In the genomic region with DNA sequence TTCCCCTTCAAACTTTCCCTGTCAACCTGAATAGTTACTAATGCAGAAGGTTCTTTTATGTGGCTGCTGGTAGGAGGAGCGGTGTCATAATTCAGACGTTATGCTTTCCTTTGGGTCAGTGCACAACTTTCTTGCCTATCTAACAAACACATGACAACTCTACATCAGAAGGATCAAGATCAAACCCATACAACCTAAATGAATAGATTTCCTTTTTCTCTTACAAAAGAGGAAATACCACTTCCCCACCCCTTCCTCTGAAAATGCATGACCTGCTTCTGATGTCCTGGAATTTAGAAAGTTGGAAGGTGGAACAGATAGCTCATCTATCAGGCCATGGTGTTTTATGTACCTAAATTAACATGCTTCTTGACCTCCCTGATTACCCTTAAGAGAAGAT, we compare ENCODE assay signal across 20 cellular contexts.
DNase-seq lines count a peak whose midpoint lies in the region; ATAC-seq, FAIRE-seq and TF ChIP-seq lines count a peak whose summit lies in the region.
"Had no signal": no experiment of that assay in that cellular context is flagged by ENCODE, and none has a peak within 500 bp of the region (broad histone marks: within the 10 kb centered on the region; RNA-seq: fewer than 3 reads in every experiment).

No MANE protein-coding gene starts in this region.

- 75 to 88% methylated on average over 2 of the region's 2 CpGs for WGBS in testis, 2 donors

- H3K27me3 ChIP-seq in A673 (replicated peaks; ENCODE audit: insufficient read depth, low read depth, low read length, poor library complexity) (no peaks in the 10 kb centered on the region), BLaER1 (no peaks in the 10 kb centered on the region), endothelial cell of umbilical vein (ENCODE audit: control insufficient read depth in 2 of 2, insufficient read depth in 2 of 2, low read length in 2 of 2) (no peaks in the 10 kb centered on the region), testis (no peaks in the 10 kb centered on the region)

- H3K4me3 ChIP-seq in A673 (ENCODE audit: low read depth, low read length, poor library complexity, severe bottlenecking): no peak overlapping the region
- H3K4me3 ChIP-seq in BLaER1: no peak overlapping the region
- no peak overlapping the region for H3K4me3 ChIP-seq in endothelial cell of umbilical vein (replicated peaks in 1 of 3; ENCODE audit: insufficient read depth in 1 of 3, low read depth in 1 of 3, low read length in 3 of 3)
- H3K4me3 ChIP-seq in testis: no peak overlapping the region
- H3K4me3 ChIP-seq: HAP-1 had no signal

- TF ChIP-seq POLR2A in endothelial cell of umbilical vein (IDR thresholded peaks at IDR 0.05; ENCODE audit: low read depth, low read length) (no peak), testis (IDR thresholded peaks at IDR 0.05) (no peak)

- no peaks in the 10 kb centered on the region for H3K9me1 ChIP-seq in endothelial cell of umbilical vein (replicated peaks; ENCODE audit: control insufficient read depth, extremely low read depth, insufficient read depth, low read length)

- peaks cover 6% of the 10 kb centered on the region for H3K9me3 ChIP-seq in A673 (ENCODE audit: low read depth, low read length, poor library complexity, severe bottlenecking)
- H3K9me3 ChIP-seq in BLaER1: peaks cover 8% of the 10 kb centered on the region
- no peaks in the 10 kb centered on the region for H3K9me3 ChIP-seq in endothelial cell of umbilical vein (replicated peaks; ENCODE audit: control insufficient read depth, insufficient read depth, low read length)
- H3K9me3 ChIP-seq in testis: no peaks in the 10 kb centered on the region
- H3K9me3 ChIP-seq: HAP-1 had no signal

- H2AFZ ChIP-seq in endothelial cell of umbilical vein (ENCODE audit: low read depth, low read length): peak overlapping the region; percentile 67

- no peaks in the 10 kb centered on the region for H4K20me1 ChIP-seq in BLaER1
- no peaks in the 10 kb centered on the region for H4K20me1 ChIP-seq in endothelial cell of umbilical vein (replicated peaks; ENCODE audit: control insufficient read depth, extremely low read depth, insufficient read depth, low read length)

- CTCF ChIA-PET in A673 (lab: Charles Lee): interaction anchor here (0.7 kb wide), 1 partner anchor 162 kb away, joined by 3 read pairs; no protein-coding TSS in a partner anchor
- CTCF ChIA-PET in endothelial cell of umbilical vein (lab: Charles Lee): no interaction called here

- H3K36me3 ChIP-seq in A673 (ENCODE audit: insufficient read depth, low read length, poor library complexity, severe bottlenecking) (no peaks in the 10 kb centered on the region), BLaER1 (no peaks in the 10 kb centered on the region), endothelial cell of umbilical vein (ENCODE audit: control insufficient read depth in 2 of 2, extremely low read depth in 1 of 2, insufficient read depth in 2 of 2, low read length in 2 of 2) (no peaks in the 10 kb centered on the region), testis (ENCODE audit: low read depth, missing control alignments) (no peaks in the 10 kb centered on the region)
- H3K36me3 ChIP-seq: HAP-1 had no signal

- H3K4me2 ChIP-seq in BLaER1 (peak overlapping the region; percentile 41), endothelial cell of umbilical vein (ENCODE audit: insufficient read depth, low read length) (peak overlapping the region; percentile 67)

- POLR2A ChIA-PET in A673 (lab: Charles Lee; ENCODE audit: low non-redundant PET): no interaction called here
- POLR2A ChIA-PET in endothelial cell of umbilical vein (lab: Charles Lee): no interaction called here

- no peak for ATAC-seq in omental fat pad (ENCODE audit: low FRiP score)

- no peak overlapping the region for H3K27ac ChIP-seq in A673 (ENCODE audit: low read depth, low read length, poor library complexity, severe bottlenecking)
- H3K27ac ChIP-seq in BLaER1: no peak overlapping the region
- H3K27ac ChIP-seq in endothelial cell of umbilical vein (ENCODE audit: insufficient read depth, low read depth, low read length): no peak overlapping the region
- no peak overlapping the region for H3K27ac ChIP-seq in testis

- FAIRE-seq in endothelial cell of umbilical vein (lab: Jason Lieb, UNC): peak; percentile 12
- FAIRE-seq: GM12891, GM18507 had no signal

- TF ChIP-seq CTCF in A673 (conservative IDR thresholded peaks at IDR 0.05; ENCODE audit: low read depth, low read length) (no peak), endothelial cell of umbilical vein (IDR thresholded peaks at IDR 0.05; ENCODE audit: extremely low read depth in 1 of 2, insufficient read depth in 1 of 2, low read depth in 1 of 2, low read length in 2 of 2) (no peak), testis (IDR thresholded peaks at IDR 0.05) (no peak), omental fat pad (IDR thresholded peaks at IDR 0.05) (no peak)

- intact Hi-C loops in A673 (cut with micrococcal nuclease; ENCODE audit: unreplicated experiment): no loop called here
- intact Hi-C loops in endothelial cell of umbilical vein (cut with micrococcal nuclease): loop anchor here (5.0 kb wide), 1 partner anchor 45 kb away; no protein-coding TSS in a partner anchor
- intact Hi-C loops in testis (cut with DNase I; ENCODE audit: low total_unique reads): no loop called here

- H3K79me2 ChIP-seq in endothelial cell of umbilical vein (ENCODE audit: control insufficient read depth, insufficient read depth, low read length): no peaks in the 10 kb centered on the region

- H3K9ac ChIP-seq in BLaER1 (no peak overlapping the region), endothelial cell of umbilical vein (replicated peaks; ENCODE audit: extremely low read depth, insufficient read depth, low read length) (no peak overlapping the region)

- dilution Hi-C loops in endothelial cell of umbilical vein (cut with MboI; ENCODE audit: extremely low pct_ligation_motif_present, low sequenced_read_pairs): no loop called here

- peak; percentile 30 for DNase-seq in A673 (ENCODE audit: low spot score)
- DNase-seq in dermis blood vessel endothelial cell: peak; percentile 32
- DNase-seq in endothelial cell of umbilical vein (ENCODE audit: low read depth, low spot score): peak; percentile 18
- no peak for DNase-seq in NCI-H146 treated with DMSO at 0.1 percent for 48 hours (lab: John Stamatoyannopoulos, UW; ENCODE audit: unreplicated experiment)
- DNase-seq in testis: no peak
- DNase-seq in omental fat pad (ENCODE audit: low spot score): no peak
- DNase-seq in NCI-H345 (lab: John Stamatoyannopoulos, UW): no peak
- DNase-seq: C1 segment of cervical spinal cord; Calu3; CD4-positive, alpha-beta memory T cell; COR-L47; DMS53; DMS79 treated with DMSO at 0.1 percent for 48 hours; GF-D8; GOT3; HFFc6 had no signal

- BruUV-seq in A673 (replicated peaks; lab: Mats Ljungman, UMichigan) (no TSS peak), endothelial cell of umbilical vein (replicated peaks; lab: Mats Ljungman, UMichigan) (no TSS peak)

- H3K4me1 ChIP-seq in A673 (ENCODE audit: insufficient read depth, low read length, poor library complexity, severe bottlenecking) (peaks cover 38% of the 10 kb centered on the region), BLaER1 (peaks cover 30% of the 10 kb centered on the region), endothelial cell of umbilical vein (ENCODE audit: control insufficient read depth, extremely low read depth, insufficient read depth, low read length) (peaks cover 37% of the 10 kb centered on the region), testis (no peaks in the 10 kb centered on the region)
- H3K4me1 ChIP-seq: HAP-1 had no signal

TF ChIP-seq in endothelial cell of umbilical vein, 7 proteins besides CTCF, POLR2A, EP300 and RAD21:
- TF ChIP-seq FOS (IDR thresholded peaks at IDR 0.05; ENCODE audit: borderline replicate concordance, insufficient read depth, low read length) (no peak), GATA2 (IDR thresholded peaks at IDR 0.05; ENCODE audit: insufficient read depth, insufficient read length, low read depth, low read length) (peak; percentile 50)

Comparison
In these comparisons a context has a peak if more than half of its experiments do, and no peak if none do; other contexts are left out.
1. DNase-seq: peak in A673 (single experiment), dermis blood vessel endothelial cell (single experiment) and endothelial cell of umbilical vein (single experiment); none in NCI-H146 treated with DMSO at 0.1 percent for 48 hours (single experiment), testis (single experiment), omental fat pad (single experiment) and NCI-H345 (single experiment).